Comparison of ENCODE assay signal across 8 cellular contexts in genomic region chr17:80426671-80427326, GRCh38. TPM values are rescaled to one million over a fixed set of nuclear protein-coding genes. Genes with fewer than 3 reads are reported as not detected.
DNase-seq lines count a peak whose midpoint lies in the region; ATAC-seq and TF ChIP-seq lines count a peak whose summit lies in the region.

No MANE protein-coding gene starts in this region.

- no peaks in the 10 kb centered on the region for H4K20me1 ChIP-seq in DOHH2 (ENCODE audit: control insufficient read depth, insufficient read depth, low read depth, low read length)

- 16% methylated on average over 12 of the region's 24 CpGs for WGBS in right lobe of liver (ENCODE audit: insufficient coverage, low coverage, low lambda C conversion rate, missing lambda C conversion rate)

- no peak overlapping the region for H3K4me2 ChIP-seq in DOHH2 (ENCODE audit: low read length)

- TF ChIP-seq CTCF in DOHH2 (IDR thresholded peaks at IDR 0.05; ENCODE audit: low read depth, low read length, poor library complexity, severe bottlenecking) (peak; percentile 91), colonic mucosa (IDR thresholded peaks at IDR 0.05) (peak; percentile 98), right lobe of liver (IDR thresholded peaks at IDR 0.05) (peak; percentile 96 to 99 (median 98))

- H3K4me3 Mint-ChIP-seq in activated CD4-positive, alpha-beta T cell treated with anti-CD3 and anti-CD28 coated beads, Interleukin-2, amount 10 ng/mL, durations not matched to agents 7 days and 5 days, result no peak overlapping the region

- H3K27me3 ChIP-seq in DOHH2 (ENCODE audit: control insufficient read depth, low read length) (peaks cover 20% of the 10 kb centered on the region), colonic mucosa (no peaks in the 10 kb centered on the region), right lobe of liver (no peaks in the 10 kb centered on the region)

- peaks cover 17% of the 10 kb centered on the region for H3K4me1 Mint-ChIP-seq in activated CD4-positive, alpha-beta T cell treated with anti-CD3 and anti-CD28 coated beads, Interleukin-2, amount 10 ng/mL, durations not matched to agents 7 days and 5 days

- H3K9me2 ChIP-seq in DOHH2 (replicated peaks; ENCODE audit: control insufficient read depth, low read length), result no peaks in the 10 kb centered on the region

- H3K4me3 ChIP-seq in DOHH2 (ENCODE audit: low read length), result no peak overlapping the region
- H3K4me3 ChIP-seq in colonic mucosa, result no peak overlapping the region
- no peak overlapping the region for H3K4me3 ChIP-seq in right lobe of liver

- H3K27ac Mint-ChIP-seq in activated CD4-positive, alpha-beta T cell treated with anti-CD3 and anti-CD28 coated beads, Interleukin-2, amount 10 ng/mL, durations not matched to agents 7 days and 5 days, result no peak overlapping the region

- CTCF ChIA-PET in activated CD4-positive, alpha-beta T cell treated with anti-CD3 and anti-CD28 coated beads, Interleukin-2, amount 10 ng/mL, durations not matched to agents 7 days and 5 days (lab: Charles Lee), result interaction anchor here (0.6 to 2.6 kb wide), 30 partner anchors 10 to 707 kb away, joined by 3 to 14 read pairs (median 4); partner anchors contain the start of gene GAA

- peak; percentile 61 for DNase-seq in NCI-H460 (ENCODE audit: extremely low read depth, low read depth)
- DNase-seq in activated CD4-positive, alpha-beta T cell treated with anti-CD3 and anti-CD28 coated beads, Interleukin-2, amount 10 ng/mL, durations not matched to agents 7 days and 5 days, result peak; percentile 90
- peak; percentile 66 for DNase-seq in colonic mucosa
- peak; percentile 68 to 79 (median 75) for DNase-seq in right lobe of liver
- DNase-seq in stimulated activated CD4-positive, alpha-beta T cell treated with anti-CD3 and anti-CD28 coated beads, TNF-alpha, amount 100 ng/mL, for 48 hours (ENCODE audit: low read depth in 3 of 3), result peak; percentile 75 to 78 (median 76)

- no peaks in the 10 kb centered on the region for H3K27me3 Mint-ChIP-seq in activated CD4-positive, alpha-beta T cell treated with anti-CD3 and anti-CD28 coated beads, Interleukin-2, amount 10 ng/mL, durations not matched to agents 7 days and 5 days

- H3K9me3 Mint-ChIP-seq in activated CD4-positive, alpha-beta T cell treated with anti-CD3 and anti-CD28 coated beads, Interleukin-2, amount 10 ng/mL, durations not matched to agents 7 days and 5 days, result no peaks in the 10 kb centered on the region

- no peaks in the 10 kb centered on the region for H3F3A ChIP-seq in DOHH2 (ENCODE audit: control insufficient read depth, insufficient read depth)

- POLR2A ChIA-PET in activated CD4-positive, alpha-beta T cell treated with anti-CD3 and anti-CD28 coated beads, Interleukin-2, amount 10 ng/mL, durations not matched to agents 7 days and 5 days (lab: Charles Lee), result no interaction called here

- no peaks in the 10 kb centered on the region for H3K36me3 Mint-ChIP-seq in activated CD4-positive, alpha-beta T cell treated with anti-CD3 and anti-CD28 coated beads, Interleukin-2, amount 10 ng/mL, durations not matched to agents 7 days and 5 days (ENCODE audit: low read depth)

- no peaks in the 10 kb centered on the region for H3K9me3 ChIP-seq in DOHH2 (ENCODE audit: control insufficient read depth, insufficient read depth, low read length)
- H3K9me3 ChIP-seq in colonic mucosa, result no peaks in the 10 kb centered on the region
- H3K9me3 ChIP-seq in right lobe of liver, result no peaks in the 10 kb centered on the region

- no peak for TF ChIP-seq POLR2A in right lobe of liver (IDR thresholded peaks at IDR 0.05)

- intact Hi-C loops in colonic mucosa (cut with DNase I), result loop anchor here (5.0 to 10.0 kb wide), 2 partner anchors 151 to 678 kb away; no protein-coding TSS in a partner anchor
- intact Hi-C loops in right lobe of liver (cut with DNase I), result loop anchor here (5.0 to 10.0 kb wide), 2 partner anchors 148 to 556 kb away; no protein-coding TSS in a partner anchor

- H3K27ac ChIP-seq in DOHH2 (ENCODE audit: low read depth, low read length), result no peak overlapping the region
- no peak overlapping the region for H3K27ac ChIP-seq in colonic mucosa
- H3K27ac ChIP-seq in right lobe of liver, result no peak overlapping the region

- H3K4me1 ChIP-seq in DOHH2 (ENCODE audit: control insufficient read depth, low read length) (peaks cover 11% of the 10 kb centered on the region; the same call in 1 of the 2 replicates), colonic mucosa (no peaks in the 10 kb centered on the region), right lobe of liver (no peaks in the 10 kb centered on the region)

- H3K79me2 ChIP-seq in DOHH2 (ENCODE audit: control insufficient read depth, low read length), result no peaks in the 10 kb centered on the region

- no peaks in the 10 kb centered on the region for H3K36me3 ChIP-seq in DOHH2 (ENCODE audit: control insufficient read depth, low read length)
- no peaks in the 10 kb centered on the region for H3K36me3 ChIP-seq in colonic mucosa
- H3K36me3 ChIP-seq in right lobe of liver, result no peaks in the 10 kb centered on the region

- ATAC-seq in HG02885 (IDR thresholded peaks at IDR 0.05; ENCODE audit: poor library complexity, unreplicated experiment) (peak; percentile 59), right lobe of liver (peak; percentile 80 to 94 (median 90)), GM21619 (IDR thresholded peaks at IDR 0.05; ENCODE audit: unreplicated experiment) (no peak)

- no peak overlapping the region for H3K9ac ChIP-seq in colonic mucosa (ENCODE audit: low read depth in 2 of 2, low read length in 2 of 2)

RNA-seq across cellular contexts. Expression of gene ENDOV, which starts 11.8 kb away (rescaled TPM):
- total RNA-seq in NCI-H460 (2014; rRNA removed; shearing (Covaris generic)), result 21.1 and 25.3 TPM in 2 replicates
- polyA plus RNA-seq in NCI-H460 (2014; cell fraction: nucleus; rRNA removed), result 40.4 and 40.5 TPM in 2 replicates
- total RNA-seq in activated CD4-positive, alpha-beta T cell treated with anti-CD3 and anti-CD28 coated beads, Interleukin-2, amount 10 ng/mL, durations not matched to agents 7 days and 5 days, result 10 to 100 TPM; 16.6 to 17.1 TPM
- 10 to 100 TPM; 19.1 to 25.3 TPM for total RNA-seq in colonic mucosa
- total RNA-seq in right lobe of liver, result 10 to 100 TPM in 5 of 6 experiments, 1 to 10 TPM in 1; 6.8 to 14.1 (median 11.3) TPM

RNA-seq across cellular contexts. Expression of gene NPTX1, which starts 49.6 kb away (rescaled TPM):
- total RNA-seq in NCI-H460 (2014; rRNA removed; shearing (Covaris generic)), result 0.67 and 0.69 TPM in 2 replicates
- polyA plus RNA-seq in NCI-H460 (2014; cell fraction: nucleus; rRNA removed), result 0.47 and 2.0 TPM in 2 replicates
- total RNA-seq in activated CD4-positive, alpha-beta T cell treated with anti-CD3 and anti-CD28 coated beads, Interleukin-2, amount 10 ng/mL, durations not matched to agents 7 days and 5 days, result 10 to 100 TPM; 85.8 to 86.1 TPM
- total RNA-seq in colonic mucosa, result 1 to 10 TPM in 1 of 2 donors, under 1 TPM in 1; 0.10 to 7.1 TPM
- under 1 TPM in 1 of 6 experiments, not detected in 5; 0.06 TPM for total RNA-seq in right lobe of liver

Comparison
In these comparisons a context has a peak if more than half of its experiments do, and no peak if none do; other contexts are left out.
1. RNA of gene NPTX1, which starts 49.6 kb away (total RNA-seq): 85.8 to 86.1 TPM in activated CD4-positive, alpha-beta T cell treated with anti-CD3 and anti-CD28 coated beads, Interleukin-2, amount 10 ng/mL, durations not matched to agents 7 days and 5 days; 0.10 to 7.1 TPM in colonic mucosa, 0.67 to 0.69 TPM in NCI-H460 and 0.06 TPM in right lobe of liver; every median in the first group is over 10 times any median in the second.
2. Peak in every context shown above with its lines, with median percentiles within 50 percentile points of each other: CTCF ChIP-seq and DNase-seq.